In the genomic region with DNA sequence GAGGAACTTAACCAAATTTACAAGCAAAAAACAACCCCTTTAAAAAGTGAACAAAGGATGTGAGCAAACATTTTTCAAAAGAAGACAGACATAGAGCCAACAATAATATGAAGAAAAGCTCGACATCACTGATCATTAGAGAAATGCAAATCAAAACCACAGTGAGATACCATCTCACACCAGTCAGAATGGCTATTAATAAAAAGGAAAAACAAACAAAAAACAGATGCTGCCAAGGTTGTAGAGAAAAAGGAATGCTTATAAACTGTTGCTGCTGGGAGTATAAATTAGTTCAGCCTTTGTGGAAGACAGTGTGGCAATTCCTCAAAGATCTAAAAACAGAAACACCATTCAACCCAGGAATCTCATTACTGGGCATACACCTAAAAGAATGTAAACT, we compare ENCODE assay signal across 8 cellular contexts.
DNase-seq lines count a peak whose midpoint lies in the region; TF ChIP-seq lines count a peak whose summit lies in the region.
"Not testable (repeated sequence)": the region's sequence is repeated elsewhere in the genome, so short reads cannot be mapped to it uniquely, and the experiment has no call there.

No MANE protein-coding gene starts in this region.

- not testable (repeated sequence) for H4K20me1 ChIP-seq in osteoblast (ENCODE audit: insufficient read depth, low read length)

- H3K79me2 ChIP-seq in osteoblast (ENCODE audit: insufficient read depth, low read length) = not testable (repeated sequence)

- peak; percentile 35 for DNase-seq in AG09309 (ENCODE audit: low read depth)
- DNase-seq in EL = peak; percentile 54
- DNase-seq in LNCaP clone FGC (ENCODE audit: low read depth) = peak; percentile 67
- peak; percentile 62 to 83 for DNase-seq in NCI-H526 (lab: John Stamatoyannopoulos, UW)
- peak; percentile 54 for DNase-seq in RPMI7951 (ENCODE audit: low read depth)
- peak; percentile 12 for DNase-seq in astrocyte of the cerebellum (ENCODE audit: low read depth)
- DNase-seq in fibroblast of peridontal ligament (ENCODE audit: extremely low read depth) = peak; percentile 9
- not testable (repeated sequence) for DNase-seq in osteoblast (ENCODE audit: insufficient read length, low spot score, missing footprints)

- peak overlapping the region; percentile 15 for H2AFZ ChIP-seq in osteoblast (ENCODE audit: low read length)

- H3K4me2 ChIP-seq in osteoblast (ENCODE audit: insufficient read depth, low read length) = not testable (repeated sequence)

- TF ChIP-seq CTCF in AG09309 (IDR thresholded peaks at IDR 0.05; ENCODE audit: control insufficient read depth, insufficient read depth, low read depth, low read length, missing control alignments); LNCaP clone FGC (IDR thresholded peaks at IDR 0.05; ENCODE audit: control insufficient read depth, extremely low read depth, insufficient read depth); astrocyte of the cerebellum (IDR thresholded peaks at IDR 0.05; ENCODE audit: low read depth, low read length, missing control alignments); osteoblast (IDR thresholded peaks at IDR 0.05; ENCODE audit: extremely low read depth, low read depth, low read length): not testable (repeated sequence)

- not testable (repeated sequence) for H3K27ac ChIP-seq in osteoblast (ENCODE audit: low read depth, low read length)

- in situ Hi-C loops in astrocyte of the cerebellum (cut with HindIII; ENCODE audit: low sequenced_read_pairs) = not testable (repeated sequence)

- H3K27me3 ChIP-seq in osteoblast (ENCODE audit: insufficient read depth, low read length) = not testable (repeated sequence)

- H3K4me3 ChIP-seq in AG09309 (ENCODE audit: control insufficient read depth, low read depth, low read length); LNCaP clone FGC (ENCODE audit: low read depth, low read length); astrocyte of the cerebellum (ENCODE audit: low read depth, low read length); osteoblast (ENCODE audit: insufficient read depth, low read length): not testable (repeated sequence)

- H3K4me1 ChIP-seq in osteoblast (ENCODE audit: insufficient read depth, low read length) = not testable (repeated sequence)

- H3K9me3 ChIP-seq in osteoblast (ENCODE audit: low read depth, low read length) = not testable (repeated sequence)

- not testable (repeated sequence) for H3K36me3 ChIP-seq in osteoblast (ENCODE audit: insufficient read depth, low read length)
